ENCODE assay signal across 24 cellular contexts in the genomic region with DNA sequence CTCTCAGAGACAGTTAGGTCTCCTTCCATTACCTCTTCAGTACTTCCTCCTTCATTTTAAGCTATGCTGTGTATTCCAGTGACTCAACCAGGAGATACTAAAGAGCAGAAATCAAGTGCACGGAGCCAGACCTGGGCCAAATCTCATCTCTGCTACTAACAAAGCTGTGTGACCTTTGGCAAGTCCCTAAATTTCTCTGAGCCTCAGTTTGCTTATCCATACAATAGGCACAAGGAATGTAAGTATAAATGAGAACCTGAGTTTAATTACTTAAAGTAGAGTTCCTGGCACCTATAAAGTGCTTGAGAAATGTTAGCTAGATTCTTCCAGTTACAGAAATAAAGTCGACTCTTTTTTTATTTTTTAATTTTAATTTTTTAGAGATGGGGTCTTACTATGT. TPM values are rescaled to one million over a fixed set of nuclear protein-coding genes. Genes with fewer than 3 reads are reported as not detected.
A peak's percentile ranks its signal among the peaks of the same experiment; 100 is the strongest.
DNase-seq lines count a peak whose midpoint lies in the region; ATAC-seq and TF ChIP-seq lines count a peak whose summit lies in the region.
"Had no signal": no experiment of that assay in that cellular context is flagged by ENCODE, and none has a peak within 500 bp of the region (broad histone marks: within the 10 kb centered on the region; RNA-seq: fewer than 3 reads in every experiment).

No MANE protein-coding gene starts in this region.

- H3K9me3 ChIP-seq in PC-9 (ENCODE audit: insufficient read depth, low read depth) (no peaks in the 10 kb centered on the region), upper lobe of left lung (no peaks in the 10 kb centered on the region), T-helper 17 cell (ENCODE audit: control insufficient read depth, low read length, poor library complexity, severe bottlenecking) (no peaks in the 10 kb centered on the region)
- H3K9me3 ChIP-seq: suprapubic skin had no signal

- no peak overlapping the region for H2AFZ ChIP-seq in PC-9

- DNase-seq in Right ventricle myocardium superior, result peak; percentile 2
- no peak for DNase-seq in cardiac septum (ENCODE audit: low spot score)
- no peak for DNase-seq in PC-9
- peak; percentile 20 for DNase-seq in kidney tubule cell (ENCODE audit: low spot score)
- DNase-seq in upper lobe of left lung, result no peak
- no peak for DNase-seq in T-helper 17 cell
- no peak for DNase-seq in DMS 273 treated with DMSO at 0.1 percent for 48 hours (lab: John Stamatoyannopoulos, UW)
- DNase-seq: activated CD4-positive, alpha-beta T cell treated with anti-CD3 and anti-CD28 coated beads for 4 hours; activated CD8-positive, alpha-beta memory T cell treated with anti-CD3 and anti-CD28 coated beads, Interleukin-2, amount 10 ng/mL, durations not matched to agents 7 days and 5 days; CD4-positive, CD25-positive, alpha-beta regulatory T cell; cortex of kidney; DMS153; GDM1; glutamatergic neuron; left cardiac atrium; midbrain; NCI-H1436 treated with DMSO at 0.1 percent for 48 hours; NCI-H526; sigmoid colon had no signal

- H3K27ac Mint-ChIP-seq in T-helper 17 cell, result no peak overlapping the region
- H3K27ac Mint-ChIP-seq: activated CD8-positive, alpha-beta memory T cell treated with anti-CD3 and anti-CD28 coated beads, Interleukin-2, amount 10 ng/mL, durations not matched to agents 7 days and 5 days; brain; CD4-positive, CD25-positive, alpha-beta regulatory T cell; nephron had no signal

- ATAC-seq in Right ventricle myocardium superior (ENCODE audit: poor library complexity) (no peak), upper lobe of left lung (ENCODE audit: low FRiP score in 2 of 2) (no peak), T-helper 17 cell (no peak), HG02571 (IDR thresholded peaks at IDR 0.05; ENCODE audit: unreplicated experiment) (no peak)
- ATAC-seq: activated CD8-positive, alpha-beta memory T cell treated with anti-CD3 and anti-CD28 coated beads, Interleukin-2, amount 10 ng/mL, durations not matched to agents 7 days and 5 days; left cardiac atrium had no signal

- no peaks in the 10 kb centered on the region for H4K20me1 ChIP-seq in PC-9 (ENCODE audit: insufficient read depth)

- H3F3A ChIP-seq in PC-9 (ENCODE audit: insufficient read depth, low read depth), result peaks cover 89% of the 10 kb centered on the region

- no peaks in the 10 kb centered on the region for H3K9me2 ChIP-seq in PC-9 (ENCODE audit: insufficient read depth)

- POLR2A ChIA-PET in PC-9 (lab: Charles Lee; ENCODE audit: unreplicated experiment), result no interaction called here

- CTCF ChIA-PET in PC-9 (lab: Charles Lee), result interaction anchor here (1.0 kb wide), 1 partner anchor 80 kb away, joined by 3 read pairs; no protein-coding TSS in a partner anchor

- peaks cover 13% of the 10 kb centered on the region for H3K27me3 Mint-ChIP-seq in T-helper 17 cell
- H3K27me3 Mint-ChIP-seq: activated CD8-positive, alpha-beta memory T cell treated with anti-CD3 and anti-CD28 coated beads, Interleukin-2, amount 10 ng/mL, durations not matched to agents 7 days and 5 days had no signal

- H3K27ac ChIP-seq in PC-9, result peak overlapping the region; percentile 94
- peak overlapping the region; percentile 54 to 95 (median 89) for H3K27ac ChIP-seq in upper lobe of left lung
- H3K27ac ChIP-seq: HL-60, suprapubic skin had no signal

- H3K36me3 Mint-ChIP-seq in T-helper 17 cell (ENCODE audit: low read depth), result peaks cover 2% of the 10 kb centered on the region
- H3K36me3 Mint-ChIP-seq: brain had no signal

- no peak for TF ChIP-seq POLR2A in upper lobe of left lung (IDR thresholded peaks at IDR 0.05)

- WGBS in upper lobe of left lung, 2 donors, result 61 to 76% methylated on average over 2 of the region's 2 CpGs

- no peak overlapping the region for H3K4me3 Mint-ChIP-seq in T-helper 17 cell
- H3K4me3 Mint-ChIP-seq: activated CD8-positive, alpha-beta memory T cell treated with anti-CD3 and anti-CD28 coated beads, Interleukin-2, amount 10 ng/mL, durations not matched to agents 7 days and 5 days; brain; CD4-positive, CD25-positive, alpha-beta regulatory T cell; nephron had no signal

- H3K4me1 Mint-ChIP-seq in T-helper 17 cell, result peaks cover 10% of the 10 kb centered on the region
- H3K4me1 Mint-ChIP-seq: brain had no signal

- TF ChIP-seq CTCF in PC-9 (conservative IDR thresholded peaks at IDR 0.05), result no peak
- TF ChIP-seq CTCF in upper lobe of left lung (IDR thresholded peaks at IDR 0.05), result no peak

- H3K4me1 ChIP-seq in PC-9 (replicated peaks; ENCODE audit: insufficient read depth) (peaks cover 78% of the 10 kb centered on the region), upper lobe of left lung (peaks cover 37 to 83% (median 59%) of the 10 kb centered on the region in 4 donors)

- intact Hi-C loops in Right ventricle myocardium superior (cut with DNase I), result no loop called here
- intact Hi-C loops in cardiac septum (cut with DNase I), result no loop called here
- intact Hi-C loops in PC-9 (cut with micrococcal nuclease; ENCODE audit: unreplicated experiment), result no loop called here

- H3K4me3 ChIP-seq in PC-9, result no peak overlapping the region
- H3K4me3 ChIP-seq in upper lobe of left lung, result peak overlapping the region in 1 of 4 donors; percentile 5
- H3K4me3 ChIP-seq: sigmoid colon, suprapubic skin had no signal

- H3K36me3 ChIP-seq in PC-9 (ENCODE audit: low read depth) (peaks cover 9% of the 10 kb centered on the region), upper lobe of left lung (peaks cover 0 to 36% (median 9%) of the 10 kb centered on the region in 4 donors)
- H3K36me3 ChIP-seq: sigmoid colon, suprapubic skin had no signal

- no peaks in the 10 kb centered on the region for H3K27me3 ChIP-seq in PC-9 (ENCODE audit: insufficient read depth, low read depth)
- H3K27me3 ChIP-seq in upper lobe of left lung, result no peaks in the 10 kb centered on the region
- H3K27me3 ChIP-seq: sigmoid colon, suprapubic skin had no signal

- no TSS peak for BruUV-seq in PC-9 (replicated peaks; lab: Mats Ljungman, UMichigan)

- peaks cover 65% of the 10 kb centered on the region for H3K79me2 ChIP-seq in PC-9 (ENCODE audit: low read depth)

- TF ChIP-seq EP300 in upper lobe of left lung (IDR thresholded peaks at IDR 0.05), result no peak

- H3K4me2 ChIP-seq in PC-9, result no peak overlapping the region

RNA-seq across cellular contexts. Expression of gene PECAM1, which starts 8.5 kb away (rescaled TPM):
- 89.9 TPM for total RNA-seq in Right ventricle myocardium superior
- total RNA-seq in cardiac septum, result 117 TPM
- total RNA-seq in PC-9 (2021), result 0.80 and 1.5 TPM in 2 replicates
- total RNA-seq in upper lobe of left lung, result 100 to 1,000 TPM; 142 to 635 (median 351) TPM
- 10 to 100 TPM; 15.5 to 22.7 TPM for total RNA-seq in T-helper 17 cell

Comparison
In these comparisons a context has a peak if more than half of its experiments do, and no peak if none do; other contexts are left out.
1. DNase-seq: peak in Right ventricle myocardium superior (single experiment) and kidney tubule cell (single experiment); none in cardiac septum (single experiment), PC-9 (0 of 2), upper lobe of left lung (0 of 2), T-helper 17 cell (0 of 3) and DMS 273 treated with DMSO at 0.1 percent for 48 hours (single experiment).